13 cellular contexts compared by ENCODE assay signal in genomic region chr2:121902616-121903015, GRCh38.
DNase-seq lines count a peak whose midpoint lies in the region; ATAC-seq and TF ChIP-seq lines count a peak whose summit lies in the region.
"Had no signal": no experiment of that assay in that cellular context is flagged by ENCODE, and none has a peak within 500 bp of the region (broad histone marks: within the 10 kb centered on the region; RNA-seq: fewer than 3 reads in every experiment).

No MANE protein-coding gene starts in this region.

- H3K4me3 ChIP-seq in cardiac muscle cell = no peak overlapping the region
- H3K4me3 ChIP-seq: right lobe of liver had no signal

- H3K27ac ChIP-seq in cardiac muscle cell = no peak overlapping the region
- H3K27ac ChIP-seq: right lobe of liver had no signal

- no peaks in the 10 kb centered on the region for H3K9me3 Mint-ChIP-seq in stimulated activated memory B cell treated with anti-CD40 and anti-IgM and Interleukin-4, amounts not matched to agents 10 μg/mL and 1 μg/mL and 100 μg/mL, for 72 hours
- H3K9me3 Mint-ChIP-seq: T-cell had no signal

- no peaks in the 10 kb centered on the region for H3K9me3 ChIP-seq in cardiac muscle cell (ENCODE audit: low read depth)
- H3K9me3 ChIP-seq: right lobe of liver had no signal

- no peaks in the 10 kb centered on the region for H3K36me3 Mint-ChIP-seq in stimulated activated memory B cell treated with anti-CD40 and anti-IgM and Interleukin-4, amounts not matched to agents 10 μg/mL and 1 μg/mL and 100 μg/mL, for 72 hours
- H3K36me3 Mint-ChIP-seq: brain; naive thymus-derived CD4-positive, alpha-beta T cell; T-cell had no signal

- no peaks in the 10 kb centered on the region for H3K27me3 ChIP-seq in cardiac muscle cell
- H3K27me3 ChIP-seq: right lobe of liver had no signal

- peak overlapping the region; percentile 54 for H3K4me3 Mint-ChIP-seq in stimulated activated memory B cell treated with anti-CD40 and anti-IgM and Interleukin-4, amounts not matched to agents 10 μg/mL and 1 μg/mL and 100 μg/mL, for 72 hours
- H3K4me3 Mint-ChIP-seq: brain had no signal

- peak; percentile 71 for DNase-seq in NCI-H1694 (lab: John Stamatoyannopoulos, UW)
- DNase-seq in NCI-H1694 treated with DMSO at 0.1 percent for 48 hours (lab: John Stamatoyannopoulos, UW) = no peak
- peak; percentile 79 for DNase-seq in OCI-M1 (lab: John Stamatoyannopoulos, UW)
- no peak for DNase-seq in cardiac muscle cell (ENCODE audit: low read depth in 1 of 2, low spot score in 1 of 2)
- no peak for DNase-seq in NCI-H82 treated with DMSO at 0.1 percent for 48 hours (lab: John Stamatoyannopoulos, UW; ENCODE audit: unreplicated experiment)
- no peak for DNase-seq in SW 1271 (lab: John Stamatoyannopoulos, UW)
- DNase-seq in NCI-H69 (lab: John Stamatoyannopoulos, UW) = no peak
- DNase-seq: naive thymus-derived CD4-positive, alpha-beta T cell; NCI-H2227 treated with DMSO at 0.1 percent for 48 hours; right lobe of liver had no signal

- no peaks in the 10 kb centered on the region for H3K4me1 ChIP-seq in cardiac muscle cell (ENCODE audit: low read depth)
- H3K4me1 ChIP-seq: right lobe of liver had no signal

- H3K4me1 Mint-ChIP-seq in stimulated activated memory B cell treated with anti-CD40 and anti-IgM and Interleukin-4, amounts not matched to agents 10 μg/mL and 1 μg/mL and 100 μg/mL, for 72 hours = no peaks in the 10 kb centered on the region
- H3K4me1 Mint-ChIP-seq: naive thymus-derived CD4-positive, alpha-beta T cell; T-cell had no signal

- no peak for ATAC-seq in stimulated activated memory B cell treated with anti-CD40 and anti-IgM and Interleukin-4, amounts not matched to agents 10 μg/mL and 1 μg/mL and 100 μg/mL, for 72 hours

- H3K27me3 Mint-ChIP-seq in stimulated activated memory B cell treated with anti-CD40 and anti-IgM and Interleukin-4, amounts not matched to agents 10 μg/mL and 1 μg/mL and 100 μg/mL, for 72 hours = no peaks in the 10 kb centered on the region

- H3K36me3 ChIP-seq in cardiac muscle cell = no peaks in the 10 kb centered on the region
- H3K36me3 ChIP-seq: right lobe of liver had no signal

- peak overlapping the region; percentile 31 for H3K27ac Mint-ChIP-seq in stimulated activated memory B cell treated with anti-CD40 and anti-IgM and Interleukin-4, amounts not matched to agents 10 μg/mL and 1 μg/mL and 100 μg/mL, for 72 hours
- H3K27ac Mint-ChIP-seq: naive thymus-derived CD4-positive, alpha-beta T cell; T-cell had no signal

- peak; percentile 2 for TF ChIP-seq CTCF in cardiac muscle cell (IDR thresholded peaks at IDR 0.05; ENCODE audit: low read depth, low read length)

Comparison
In these comparisons a context has a peak if more than half of its experiments do, and no peak if none do; other contexts are left out.
1. DNase-seq: peak in NCI-H1694 (single experiment) and OCI-M1 (single experiment); none in NCI-H1694 treated with DMSO at 0.1 percent for 48 hours (single experiment), cardiac muscle cell (0 of 2), NCI-H82 treated with DMSO at 0.1 percent for 48 hours (single experiment), SW 1271 (0 of 2) and NCI-H69 (single experiment).